9 cellular contexts compared by ENCODE assay signal in the genomic region with DNA sequence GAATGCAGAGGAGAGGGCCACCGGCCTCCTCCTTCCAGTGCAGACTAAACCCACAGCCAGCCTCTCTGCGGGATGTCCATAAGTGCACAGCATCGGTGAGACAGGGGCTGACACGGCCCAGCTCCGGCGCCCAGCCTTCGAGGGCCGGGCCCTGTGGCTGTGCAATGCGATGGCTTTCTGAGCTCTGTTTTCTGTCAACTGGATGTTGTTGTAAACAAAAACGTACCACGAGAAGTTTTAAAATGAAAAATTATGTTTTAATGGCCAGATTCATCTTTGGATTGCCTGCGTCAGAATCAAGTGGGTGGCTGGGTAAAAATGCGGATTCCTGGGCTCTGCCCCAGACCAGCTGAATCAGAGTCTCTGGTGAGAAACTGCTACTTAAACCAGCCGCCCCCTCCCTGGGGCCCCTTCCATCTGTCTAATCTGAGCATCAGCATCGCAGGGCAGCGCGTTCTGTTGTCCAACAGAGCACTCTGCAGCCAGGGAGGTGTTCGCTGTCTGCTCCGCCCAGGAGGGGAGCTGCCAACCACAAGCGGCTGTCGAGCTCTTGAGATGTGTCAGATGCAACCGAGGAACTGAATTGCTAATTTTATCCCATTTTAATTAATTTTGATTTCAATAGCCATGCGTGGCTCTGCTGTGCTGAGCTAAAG.
DNase-seq lines count a peak whose midpoint lies in the region; ATAC-seq and TF ChIP-seq lines count a peak whose summit lies in the region.
"Had no signal": no experiment of that assay in that cellular context is flagged by ENCODE, and none has a peak within 500 bp of the region (broad histone marks: within the 10 kb centered on the region; RNA-seq: fewer than 3 reads in every experiment).

No MANE protein-coding gene starts in this region.

- peaks cover 41 to 63% of the 10 kb centered on the region in 2 donors for H3K36me3 Mint-ChIP-seq in stimulated activated naive B cell treated with anti-CD40 and anti-IgM and Interleukin-4, amounts not matched to agents 10 μg/mL and 1 μg/mL and 100 μg/mL, for 72 hours

- peaks cover 7 to 16% of the 10 kb centered on the region in 2 donors for H3K4me1 Mint-ChIP-seq in stimulated activated naive B cell treated with anti-CD40 and anti-IgM and Interleukin-4, amounts not matched to agents 10 μg/mL and 1 μg/mL and 100 μg/mL, for 72 hours

- peaks cover 13% of the 10 kb centered on the region for H3K4me1 ChIP-seq in body of pancreas
- peaks cover 15 to 65% (median 52%) of the 10 kb centered on the region in 5 donors for H3K4me1 ChIP-seq in subcutaneous abdominal adipose tissue (ENCODE audit: control insufficient read depth in 5 of 5, insufficient read depth in 5 of 5, low read length in 5 of 5)

- 79 to 83% methylated on average over 21 of the region's 23 CpGs for WGBS in body of pancreas, 2 donors

- no peaks in the 10 kb centered on the region for H3K27me3 Mint-ChIP-seq in stimulated activated naive B cell treated with anti-CD40 and anti-IgM and Interleukin-4, amounts not matched to agents 10 μg/mL and 1 μg/mL and 100 μg/mL, for 72 hours

- TF ChIP-seq POLR2A in body of pancreas (IDR thresholded peaks at IDR 0.05), result no peak

- H3K4me3 ChIP-seq in body of pancreas (no peak overlapping the region), subcutaneous abdominal adipose tissue (ENCODE audit: low read depth in 1 of 5, low read length in 5 of 5) (no peak overlapping the region)
- H3K4me3 ChIP-seq: PC-9 had no signal

- H3K9me3 Mint-ChIP-seq in stimulated activated naive B cell treated with anti-CD40 and anti-IgM and Interleukin-4, amounts not matched to agents 10 μg/mL and 1 μg/mL and 100 μg/mL, for 72 hours, result no peaks in the 10 kb centered on the region

- DNase-seq in NCI-H2171 (lab: John Stamatoyannopoulos, UW), result peak; percentile 65
- peak; percentile 38 to 73 (median 56) for DNase-seq in body of pancreas
- peak; percentile 67 for DNase-seq in left kidney (ENCODE audit: low read depth, low spot score)
- no peak for DNase-seq in stimulated activated naive B cell treated with anti-CD40 and anti-IgM and Interleukin-4, amounts not matched to agents 10 μg/mL and 1 μg/mL and 100 μg/mL, for 72 hours
- no peak for DNase-seq in T1000 (lab: John Stamatoyannopoulos, UW)
- DNase-seq: PC-9 had no signal

- no peak overlapping the region for H3K27ac Mint-ChIP-seq in stimulated activated naive B cell treated with anti-CD40 and anti-IgM and Interleukin-4, amounts not matched to agents 10 μg/mL and 1 μg/mL and 100 μg/mL, for 72 hours

- no peak overlapping the region for H3K4me3 Mint-ChIP-seq in stimulated activated naive B cell treated with anti-CD40 and anti-IgM and Interleukin-4, amounts not matched to agents 10 μg/mL and 1 μg/mL and 100 μg/mL, for 72 hours

- H3K9me3 ChIP-seq in body of pancreas (no peaks in the 10 kb centered on the region), subcutaneous abdominal adipose tissue (ENCODE audit: control insufficient read depth in 5 of 5, low read length in 5 of 5) (no peaks in the 10 kb centered on the region)

- H3K9ac ChIP-seq in subcutaneous abdominal adipose tissue (ENCODE audit: low read length in 5 of 5), result peak overlapping the region in 1 of 5 donors; percentile 28

- no peak for TF ChIP-seq CTCF in body of pancreas (IDR thresholded peaks at IDR 0.05)

- ATAC-seq in body of pancreas (peak; percentile 38), HG03521 (IDR thresholded peaks at IDR 0.05; ENCODE audit: unreplicated experiment) (no peak), GM19463 (IDR thresholded peaks at IDR 0.05; ENCODE audit: unreplicated experiment) (no peak)
- ATAC-seq in stimulated activated naive B cell treated with anti-CD40 and anti-IgM and Interleukin-4, amounts not matched to agents 10 μg/mL and 1 μg/mL and 100 μg/mL, for 72 hours (replicated peaks), result no peak

- H3K36me3 ChIP-seq in body of pancreas (replicated peaks in 1 of 2; ENCODE audit: insufficient read depth in 1 of 2, low read depth in 2 of 2), result peaks cover 0 to 11% of the 10 kb centered on the region in 2 donors
- H3K36me3 ChIP-seq in subcutaneous abdominal adipose tissue (ENCODE audit: control insufficient read depth in 5 of 5, insufficient read depth in 5 of 5, low read length in 5 of 5), result peaks cover 0 to 46% (median 45%) of the 10 kb centered on the region in 5 donors

- H3K27ac ChIP-seq in body of pancreas (peak overlapping the region in 2 of 4 donors; percentile 42 to 60), subcutaneous abdominal adipose tissue (ENCODE audit: low read depth, low read length) (peak overlapping the region; percentile 16)
- H3K27ac ChIP-seq: PC-9 had no signal

- no peaks in the 10 kb centered on the region for H3K27me3 ChIP-seq in body of pancreas
- no peaks in the 10 kb centered on the region for H3K27me3 ChIP-seq in subcutaneous abdominal adipose tissue (ENCODE audit: control insufficient read depth in 5 of 5, insufficient read depth in 4 of 5, low read length in 5 of 5)

- intact Hi-C loops in body of pancreas (cut with DNase I), result no loop called here

Comparison
In these comparisons a context has a peak if more than half of its experiments do, and no peak if none do; other contexts are left out.
1. DNase-seq: peak in NCI-H2171 (single experiment), body of pancreas (4 of 4) and left kidney (single experiment); none in stimulated activated naive B cell treated with anti-CD40 and anti-IgM and Interleukin-4, amounts not matched to agents 10 μg/mL and 1 μg/mL and 100 μg/mL, for 72 hours (single experiment) and T1000 (single experiment).